Comparison of ENCODE assay signal across 8 cellular contexts in genomic region chrX:47233333-47234113, GRCh38. TPM values are rescaled to one million over a fixed set of nuclear protein-coding genes. Genes with fewer than 3 reads are reported as not detected.
A peak's percentile ranks its signal among the peaks of the same experiment; 100 is the strongest.
DNase-seq lines count a peak whose midpoint lies in the region; ATAC-seq lines count a peak whose summit lies in the region.

No MANE protein-coding gene starts in this region.

- H3K9me3 ChIP-seq in mesenchymal stem cell (ENCODE audit: control insufficient read depth, low read length), result no peaks in the 10 kb centered on the region

- H2BK12ac ChIP-seq in mesenchymal stem cell (ENCODE audit: low read length in 2 of 2), result no peak overlapping the region

- H2BK5ac ChIP-seq in mesenchymal stem cell (ENCODE audit: low read depth, low read length, poor library complexity, severe bottlenecking), result no peak overlapping the region

- H4K91ac ChIP-seq in mesenchymal stem cell (ENCODE audit: low read length), result no peak overlapping the region

- no peak overlapping the region for H3K4ac ChIP-seq in mesenchymal stem cell (ENCODE audit: low read depth in 1 of 2, low read length in 2 of 2)

- H3K18ac ChIP-seq in mesenchymal stem cell (ENCODE audit: low read depth in 1 of 2, low read length in 2 of 2), result no peak overlapping the region

- peaks cover 2% of the 10 kb centered on the region for H3K79me1 ChIP-seq in mesenchymal stem cell (replicated peaks; ENCODE audit: low read length, poor library complexity, severe bottlenecking)

- WGBS in mesenchymal stem cell, result 1% methylated on average over 31 of the region's 51 CpGs

- no peak overlapping the region for H2BK120ac ChIP-seq in mesenchymal stem cell (ENCODE audit: low read depth, low read length)

- H3K27ac ChIP-seq in mesenchymal stem cell (ENCODE audit: low read length, poor library complexity, severe bottlenecking), result peak overlapping the region; percentile 73

- H3K36me3 Mint-ChIP-seq in effector memory CD8-positive, alpha-beta T cell (ENCODE audit: insufficient read depth), result peaks cover 35% of the 10 kb centered on the region

- peak overlapping the region; percentile 98 to 100 for H3K27ac Mint-ChIP-seq in effector memory CD8-positive, alpha-beta T cell

- no peak overlapping the region for H3K4me2 ChIP-seq in mesenchymal stem cell (ENCODE audit: low read length, poor library complexity, severe bottlenecking)

- H3K14ac ChIP-seq in mesenchymal stem cell (ENCODE audit: low read length in 2 of 2), result no peak overlapping the region

- H3K27me3 ChIP-seq in mesenchymal stem cell (ENCODE audit: control insufficient read depth in 1 of 2, insufficient read depth in 1 of 2, low read length in 2 of 2), result peaks cover 0 to 36% of the 10 kb centered on the region in 2 experiments

- peak overlapping the region; percentile 100 for H3K9ac ChIP-seq in mesenchymal stem cell (ENCODE audit: low read length)

- H3K27me3 Mint-ChIP-seq in effector memory CD8-positive, alpha-beta T cell, result no peaks in the 10 kb centered on the region

- peak overlapping the region; percentile 94 to 96 for H3K4me3 Mint-ChIP-seq in effector memory CD8-positive, alpha-beta T cell

- H3K36me3 ChIP-seq in mesenchymal stem cell (ENCODE audit: control insufficient read depth in 1 of 2, insufficient read depth in 2 of 2, low read depth in 1 of 2, low read length in 2 of 2), result peaks cover 10 to 12% of the 10 kb centered on the region in 2 experiments

- ATAC-seq in GM21360 (IDR thresholded peaks at IDR 0.05; ENCODE audit: unreplicated experiment), result peak; percentile 82
- ATAC-seq in effector memory CD8-positive, alpha-beta T cell (replicated peaks), result peak; percentile 89

- no peak overlapping the region for H4K8ac ChIP-seq in mesenchymal stem cell (ENCODE audit: low read length)

- no peaks in the 10 kb centered on the region for H3K9me3 Mint-ChIP-seq in effector memory CD8-positive, alpha-beta T cell

- H2AFZ ChIP-seq in mesenchymal stem cell (ENCODE audit: low read depth, low read length), result no peak overlapping the region

- H3K4me1 Mint-ChIP-seq in effector memory CD8-positive, alpha-beta T cell (ENCODE audit: low read depth in 2 of 2), result peaks cover 10 to 22% of the 10 kb centered on the region in 2 donors

- peak overlapping the region; percentile 85 to 93 for H3K4me3 ChIP-seq in mesenchymal stem cell (ENCODE audit: insufficient read depth in 1 of 2, low read depth in 1 of 2, low read length in 2 of 2)

- no peak overlapping the region for H2BK15ac ChIP-seq in mesenchymal stem cell (ENCODE audit: low read depth, poor library complexity, severe bottlenecking)

- H3K23ac ChIP-seq in mesenchymal stem cell (ENCODE audit: low read length in 2 of 2), result no peak overlapping the region

- H3K4me1 ChIP-seq in mesenchymal stem cell (ENCODE audit: control insufficient read depth, insufficient read depth, low read depth, low read length), result peaks cover 2% of the 10 kb centered on the region

- no peak overlapping the region for H2AK5ac ChIP-seq in mesenchymal stem cell (ENCODE audit: low read length, severe bottlenecking)

- DNase-seq in COLO829 (ENCODE audit: low spot score) (peak; percentile 91), HT-29 (ENCODE audit: low spot score) (peak; percentile 93), mesenchymal stem cell (peak; percentile 97)
- peak; percentile 94 for DNase-seq in NK-92 treated with Interleukin-12 subunit alpha and Interleukin-12 subunit beta, amount 100 ng/mL, for 24 hours (lab: John Stamatoyannopoulos, UW)
- DNase-seq in activated CD8-positive, alpha-beta memory T cell treated with anti-CD3 and anti-CD28 coated beads for 4 hours (ENCODE audit: low read depth in 2 of 2), result peak; percentile 91
- DNase-seq in effector memory CD8-positive, alpha-beta T cell, result peak; percentile 86 to 91 (median 90)
- DNase-seq in stimulated activated CD8-positive, alpha-beta memory T cell treated with anti-CD3 and anti-CD28 coated beads, Interleukin-12 subunit alpha, Interleukin-12 subunit beta, amount 100 ng/mL, for 24 hours (ENCODE audit: extremely low read depth), result peak; percentile 82

RNA-seq across cellular contexts. Expression of gene USP11, which starts 0.7 kb away (rescaled TPM):
- total RNA-seq in HT-29 (2014; rRNA removed; shearing (Covaris generic)), result 13.6 and 21.2 TPM in 2 replicates
- 33.1 TPM for polyA plus RNA-seq in mesenchymal stem cell (2013, experiment 1 of 2)
- polyA plus RNA-seq in mesenchymal stem cell (2013, experiment 2 of 2), result 33.0 TPM

RNA-seq across cellular contexts. Expression of gene CDK16, which starts 15.0 kb away (rescaled TPM):
- total RNA-seq in HT-29 (2014; rRNA removed; shearing (Covaris generic)), result 118 and 137 TPM in 2 replicates
- 82.5 TPM for polyA plus RNA-seq in mesenchymal stem cell (2013, experiment 1 of 2)
- 79.5 TPM for polyA plus RNA-seq in mesenchymal stem cell (2013, experiment 2 of 2)

RNA-seq across cellular contexts. Expression of gene UBA1, which starts 39.9 kb away (rescaled TPM):
- total RNA-seq in HT-29 (2014; rRNA removed; shearing (Covaris generic)), result 323 and 337 TPM in 2 replicates
- 135 TPM for polyA plus RNA-seq in mesenchymal stem cell (2013, experiment 1 of 2)
- 128 TPM for polyA plus RNA-seq in mesenchymal stem cell (2013, experiment 2 of 2)

Comparison
In these comparisons a context has a peak if more than half of its experiments do, and no peak if none do; other contexts are left out.
1. Peak in every context shown above with its lines: DNase-seq, ATAC-seq, H3K4me3 ChIP-seq and H3K27ac ChIP-seq.